8 cellular contexts compared by ENCODE assay signal in the genomic region with DNA sequence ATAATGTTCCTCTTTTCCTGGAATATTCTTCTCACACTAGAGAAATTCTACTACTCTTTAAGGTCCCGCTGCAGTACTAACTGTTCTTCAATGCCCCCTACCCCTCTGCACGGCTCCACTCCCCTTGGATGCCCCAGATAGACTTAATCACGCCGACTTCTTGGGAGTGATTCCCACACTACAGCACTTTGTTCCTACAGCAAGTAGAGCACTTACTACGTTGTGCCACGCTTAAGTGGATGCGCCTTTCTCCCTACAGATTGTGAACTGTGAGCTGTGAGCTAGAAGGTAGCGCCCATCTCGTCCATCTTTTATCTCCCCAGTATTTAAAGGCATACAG. TPM values are rescaled to one million over a fixed set of nuclear protein-coding genes. Genes with fewer than 3 reads are reported as not detected.
DNase-seq lines count a peak whose midpoint lies in the region; ATAC-seq and TF ChIP-seq lines count a peak whose summit lies in the region.

No MANE protein-coding gene starts in this region.

- H3K27ac ChIP-seq in hepatocyte, result peak overlapping the region; percentile 83

- H3K36me3 ChIP-seq in hepatocyte (replicated peaks; ENCODE audit: insufficient read depth, low read depth), result peaks cover 24% of the 10 kb centered on the region

- H3K4me1 ChIP-seq in hepatocyte (ENCODE audit: insufficient read depth), result peaks cover 28% of the 10 kb centered on the region

- H3K9me3 Mint-ChIP-seq in stimulated activated memory B cell treated with anti-CD40 and anti-IgM and Interleukin-4, amounts not matched to agents 10 μg/mL and 1 μg/mL and 100 μg/mL, for 72 hours, result peaks cover 2% of the 10 kb centered on the region

- peak overlapping the region; percentile 30 for H2AFZ ChIP-seq in hepatocyte

- peaks cover 33% of the 10 kb centered on the region for H3K36me3 Mint-ChIP-seq in stimulated activated memory B cell treated with anti-CD40 and anti-IgM and Interleukin-4, amounts not matched to agents 10 μg/mL and 1 μg/mL and 100 μg/mL, for 72 hours

- DNase-seq in NCI-H146 (lab: John Stamatoyannopoulos, UW) (peak; percentile 38), NCI-H146 treated with DMSO at 0.1 percent for 48 hours (lab: John Stamatoyannopoulos, UW; ENCODE audit: unreplicated experiment) (no peak), hepatocyte (ENCODE audit: low spot score) (no peak), left lobe of liver (ENCODE audit: low spot score) (no peak)

- no peaks in the 10 kb centered on the region for H3K27me3 ChIP-seq in hepatocyte

- peak overlapping the region; percentile 77 for H3K4me2 ChIP-seq in hepatocyte

- H3K9me2 ChIP-seq in hepatocyte (replicated peaks; ENCODE audit: insufficient read depth), result no peaks in the 10 kb centered on the region

- H3K4me3 Mint-ChIP-seq in stimulated activated memory B cell treated with anti-CD40 and anti-IgM and Interleukin-4, amounts not matched to agents 10 μg/mL and 1 μg/mL and 100 μg/mL, for 72 hours, result peak overlapping the region; percentile 97

- peaks cover 27% of the 10 kb centered on the region for H3K9me3 ChIP-seq in hepatocyte (ENCODE audit: low read depth)

- H3K79me2 ChIP-seq in hepatocyte, result peaks cover 65% of the 10 kb centered on the region

- no peak for TF ChIP-seq CTCF in WI38 (IDR thresholded peaks at IDR 0.05; ENCODE audit: low read depth, low read length)
- TF ChIP-seq CTCF in hepatocyte (IDR thresholded peaks at IDR 0.05; ENCODE audit: poor library complexity), result no peak

- ATAC-seq in stimulated activated memory B cell treated with anti-CD40 and anti-IgM and Interleukin-4, amounts not matched to agents 10 μg/mL and 1 μg/mL and 100 μg/mL, for 72 hours, result no peak
- ATAC-seq in HG03342 (IDR thresholded peaks at IDR 0.05; ENCODE audit: unreplicated experiment) (no peak), left lobe of liver (no peak), GM19397 (IDR thresholded peaks at IDR 0.05; ENCODE audit: unreplicated experiment) (no peak)

- no peaks in the 10 kb centered on the region for H4K20me1 ChIP-seq in hepatocyte (ENCODE audit: insufficient read depth, poor library complexity, severe bottlenecking)

- 76% methylated on average over 9 of the region's 9 CpGs for WGBS in hepatocyte (ENCODE audit: low lambda C conversion rate, missing lambda C conversion rate)

- peak overlapping the region; percentile 94 for H3K27ac Mint-ChIP-seq in stimulated activated memory B cell treated with anti-CD40 and anti-IgM and Interleukin-4, amounts not matched to agents 10 μg/mL and 1 μg/mL and 100 μg/mL, for 72 hours

- no peaks in the 10 kb centered on the region for H3K27me3 Mint-ChIP-seq in stimulated activated memory B cell treated with anti-CD40 and anti-IgM and Interleukin-4, amounts not matched to agents 10 μg/mL and 1 μg/mL and 100 μg/mL, for 72 hours

- H3K4me3 ChIP-seq in WI38 (ENCODE audit: low read depth, low read length) (peak overlapping the region; percentile 97), hepatocyte (peak overlapping the region; percentile 32)

- peaks cover 18% of the 10 kb centered on the region for H3K4me1 Mint-ChIP-seq in stimulated activated memory B cell treated with anti-CD40 and anti-IgM and Interleukin-4, amounts not matched to agents 10 μg/mL and 1 μg/mL and 100 μg/mL, for 72 hours

RNA-seq across cellular contexts. Expression of gene ZNF436, which starts 2.2 kb away (rescaled TPM):
- total RNA-seq in hepatocyte (15.5 and 17.1 TPM in 2 replicates), left lobe of liver (3.7 TPM)
- 4.4 and 7.5 TPM in 2 replicates for polyA plus RNA-seq in hepatocyte

RNA-seq across cellular contexts. Expression of gene HNRNPR, which starts 23.3 kb away (rescaled TPM):
- total RNA-seq in hepatocyte, result 104 and 106 TPM in 2 replicates
- polyA plus RNA-seq in hepatocyte, result 105 and 112 TPM in 2 replicates
- total RNA-seq in left lobe of liver, result 32.2 TPM

RNA-seq across cellular contexts. Expression of gene TCEA3, which starts 57.1 kb away (rescaled TPM):
- total RNA-seq in hepatocyte (30.2 and 30.8 TPM in 2 replicates), left lobe of liver (70.9 TPM)
- 27.6 and 31.2 TPM in 2 replicates for polyA plus RNA-seq in hepatocyte
